Comparison of ENCODE assay signal across 1 cellular context in the genomic region with DNA sequence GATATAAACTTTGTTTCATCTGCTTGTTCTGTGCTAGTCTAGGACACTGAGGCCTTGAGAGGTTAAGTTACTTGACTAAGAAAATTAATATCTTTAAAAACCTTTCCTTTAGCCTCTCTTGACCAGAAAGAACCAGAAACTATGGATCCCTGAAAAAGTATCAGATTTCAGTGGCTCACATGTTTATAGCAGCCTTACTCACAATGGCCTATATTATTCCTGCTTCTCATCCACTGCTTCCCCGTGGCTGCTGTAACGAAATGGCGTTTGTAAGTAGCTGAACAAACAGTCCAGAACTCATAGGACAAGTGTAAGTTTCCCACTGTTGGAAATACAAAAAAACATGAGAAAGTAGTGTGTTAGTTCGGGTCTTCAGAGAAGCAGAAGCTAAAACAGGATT.
TF ChIP-seq lines count a peak whose summit lies in the region.

No MANE protein-coding gene starts in this region.

TF ChIP-seq in H1, 55 proteins besides CTCF, POLR2A, EP300 and RAD21:
- TF ChIP-seq RBBP5 (IDR thresholded peaks at IDR 0.05; ENCODE audit: borderline replicate concordance, low read depth, low read length) (no peak), MAFK (IDR thresholded peaks at IDR 0.05; ENCODE audit: low read depth, low read length) (no peak), TCF12 (IDR thresholded peaks at IDR 0.05; ENCODE audit: low read depth, low read length) (no peak), MAX (IDR thresholded peaks at IDR 0.05) (no peak), SIX5 (IDR thresholded peaks at IDR 0.05; ENCODE audit: low read depth, low read length) (no peak), SAP30 (IDR thresholded peaks at IDR 0.05; ENCODE audit: insufficient read depth, insufficient replicate concordance, low read length) (no peak), SP2 (IDR thresholded peaks at IDR 0.05; ENCODE audit: low read length) (no peak), KDM5A (IDR thresholded peaks at IDR 0.05; ENCODE audit: low read length) (no peak)
- TF ChIP-seq, protein P1, sequence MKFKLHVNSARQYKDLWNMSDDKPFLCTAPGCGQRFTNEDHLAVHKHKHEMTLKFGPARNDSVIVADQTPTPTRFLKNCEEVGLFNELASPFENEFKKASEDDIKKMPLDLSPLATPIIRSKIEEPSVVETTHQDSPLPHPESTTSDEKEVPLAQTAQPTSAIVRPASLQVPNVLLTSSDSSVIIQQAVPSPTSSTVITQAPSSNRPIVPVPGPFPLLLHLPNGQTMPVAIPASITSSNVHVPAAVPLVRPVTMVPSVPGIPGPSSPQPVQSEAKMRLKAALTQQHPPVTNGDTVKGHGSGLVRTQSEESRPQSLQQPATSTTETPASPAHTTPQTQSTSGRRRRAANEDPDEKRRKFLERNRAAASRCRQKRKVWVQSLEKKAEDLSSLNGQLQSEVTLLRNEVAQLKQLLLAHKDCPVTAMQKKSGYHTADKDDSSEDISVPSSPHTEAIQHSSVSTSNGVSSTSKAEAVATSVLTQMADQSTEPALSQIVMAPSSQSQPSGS (IDR thresholded peaks at IDR 0.05; ENCODE audit: low read length) = no peak
